ENCODE assay signal across 10 cellular contexts in genomic region chr4:138140879-138141278, GRCh38.
"Had no signal": no experiment of that assay in that cellular context is flagged by ENCODE, and none has a peak within 500 bp of the region (broad histone marks: within the 10 kb centered on the region; RNA-seq: fewer than 3 reads in every experiment).

No MANE protein-coding gene starts in this region.

- H3K4me1 ChIP-seq: HAP-1 had no signal

- H3K36me3 Mint-ChIP-seq: IgD-negative memory B cell had no signal

- H3K36me3 ChIP-seq: HAP-1 had no signal

- H3K27ac Mint-ChIP-seq: GM23338, HFFc6, IgD-negative memory B cell had no signal

- H3K4me3 ChIP-seq: GM23338, HAP-1 had no signal

- H3K4me2 ChIP-seq: GM23338 had no signal

- H3K9me3 Mint-ChIP-seq: GM23338, HFFc6, IgD-negative memory B cell had no signal

- H3K27me3 Mint-ChIP-seq: IgD-negative memory B cell had no signal

- H3K4me1 Mint-ChIP-seq: GM23338 had no signal

- FAIRE-seq: H1, H54, HepG2 had no signal

- H3K9me3 ChIP-seq: HAP-1 had no signal

- H2AFZ ChIP-seq: GM23338 had no signal

- DNase-seq: HFFc6, KG1 had no signal

- H3K27ac ChIP-seq: HL-60 had no signal

- ATAC-seq: GM23338, HCT116, HepG2 had no signal

- H3K4me3 Mint-ChIP-seq: GM23338, HFFc6, IgD-negative memory B cell had no signal
